Comparison of ENCODE assay signal across 8 cellular contexts in the genomic region with DNA sequence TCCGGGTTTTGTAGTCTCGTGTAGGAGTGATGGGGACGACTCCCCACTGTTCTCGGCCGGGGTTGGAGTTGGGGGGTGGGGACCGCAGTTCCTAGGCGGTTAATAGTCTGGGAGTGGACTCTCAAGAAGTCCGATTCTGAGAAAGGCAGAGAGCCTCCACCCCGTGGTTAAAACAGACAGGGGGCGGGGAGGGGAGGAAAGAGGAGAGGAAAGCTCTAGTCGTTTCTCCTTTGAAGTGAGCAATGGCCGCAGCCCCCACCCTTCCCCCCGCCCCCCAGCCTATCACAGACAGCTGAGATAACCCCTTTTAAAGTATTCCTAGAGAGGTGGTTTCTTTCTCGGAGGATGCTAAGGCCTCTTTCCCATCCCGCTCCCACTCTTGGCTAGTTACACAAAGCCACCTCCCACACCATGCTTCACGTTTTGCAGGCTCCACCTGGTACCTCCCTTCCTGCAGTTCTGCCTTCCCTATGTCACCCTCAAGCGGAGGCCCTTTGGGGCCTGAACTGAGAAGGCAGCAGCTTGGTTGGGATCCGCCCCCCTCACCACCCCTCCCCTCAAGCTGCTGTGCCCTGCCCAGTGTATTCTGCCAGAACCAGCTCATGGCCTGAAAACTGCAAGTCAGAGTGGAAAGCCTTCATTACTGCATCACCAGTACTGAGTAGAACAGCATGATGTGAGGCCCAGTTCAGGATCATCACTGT. TPM values are rescaled to one million over a fixed set of nuclear protein-coding genes. Genes with fewer than 3 reads are reported as not detected.
DNase-seq lines count a peak whose midpoint lies in the region; ATAC-seq and TF ChIP-seq lines count a peak whose summit lies in the region.

No MANE protein-coding gene starts in this region.

- peak; percentile 74 for DNase-seq in Ammon's horn (ENCODE audit: low spot score)
- peak; percentile 50 for DNase-seq in HT-29 (ENCODE audit: low spot score)
- DNase-seq in UCSD-AML1 (lab: John Stamatoyannopoulos, UW; ENCODE audit: unreplicated experiment), result peak; percentile 71
- DNase-seq in cardiac fibroblast (ENCODE audit: low read depth in 2 of 2), result peak; percentile 76 to 81
- DNase-seq in kidney tubule cell (ENCODE audit: low spot score), result peak; percentile 70
- DNase-seq in stimulated activated CD4-positive, alpha-beta T cell treated with anti-CD3 and anti-CD28 coated beads, Interleukin-4, amount 100 ng/mL, for 1 hour, result peak; percentile 70

- H3K4me3 ChIP-seq in cardiac fibroblast (replicated peaks in 1 of 2; ENCODE audit: low read depth in 2 of 2, low read length in 2 of 2), result peak overlapping the region; percentile 76 to 96

- TF ChIP-seq CTCF in cardiac fibroblast (IDR thresholded peaks at IDR 0.05; ENCODE audit: low read depth, low read length), result no peak

- ATAC-seq in HG03571 (IDR thresholded peaks at IDR 0.05; ENCODE audit: unreplicated experiment) (no peak), HG02588 (IDR thresholded peaks at IDR 0.05; ENCODE audit: unreplicated experiment) (no peak)

RNA-seq across cellular contexts. Expression of a gene that starts 0.9 kb away (rescaled TPM):
- total RNA-seq in HT-29 (2014; rRNA removed; shearing (Covaris generic)), result 122 and 136 TPM in 2 replicates

RNA-seq across cellular contexts. Expression of a gene that starts 1.7 kb away (rescaled TPM):
- total RNA-seq in HT-29 (2014; rRNA removed; shearing (Covaris generic)), result 95.5 and 126 TPM in 2 replicates

RNA-seq across cellular contexts. Expression of a gene that starts 12.1 kb away (rescaled TPM):
- 0.97 TPM in 1 of 2 replicates, not detected in the other for total RNA-seq in HT-29 (2014; rRNA removed; shearing (Covaris generic))

RNA-seq across cellular contexts. Expression of a gene that starts 14.5 kb away (rescaled TPM):
- 1,358 and 1,438 TPM in 2 replicates for total RNA-seq in HT-29 (2014; rRNA removed; shearing (Covaris generic))

RNA-seq across cellular contexts. Expression of a gene that starts 20.3 kb away (rescaled TPM):
- total RNA-seq in HT-29 (2014; rRNA removed; shearing (Covaris generic)), result 20.2 and 21.0 TPM in 2 replicates
